6 cellular contexts compared by ENCODE assay signal in genomic region chr1:82807563-82807962, GRCh38.
"Had no signal": no experiment of that assay in that cellular context is flagged by ENCODE, and none has a peak within 500 bp of the region (broad histone marks: within the 10 kb centered on the region; RNA-seq: fewer than 3 reads in every experiment).

No MANE protein-coding gene starts in this region.

- H3K36me3 Mint-ChIP-seq: IgD-negative memory B cell had no signal

- H3K4me1 Mint-ChIP-seq: IgD-negative memory B cell had no signal

- DNase-seq: IMR-90, KBM-7, KG1 had no signal

- H3K27ac ChIP-seq: HL-60 had no signal

- H3K27ac Mint-ChIP-seq: IgD-negative memory B cell had no signal

- H3K9me3 Mint-ChIP-seq: IgD-negative memory B cell had no signal

- H3K4me3 ChIP-seq: K562 had no signal

- H3K27me3 Mint-ChIP-seq: IgD-negative memory B cell had no signal

- H3K4me3 Mint-ChIP-seq: IgD-negative memory B cell had no signal
